24 cellular contexts compared by ENCODE assay signal in the genomic region with DNA sequence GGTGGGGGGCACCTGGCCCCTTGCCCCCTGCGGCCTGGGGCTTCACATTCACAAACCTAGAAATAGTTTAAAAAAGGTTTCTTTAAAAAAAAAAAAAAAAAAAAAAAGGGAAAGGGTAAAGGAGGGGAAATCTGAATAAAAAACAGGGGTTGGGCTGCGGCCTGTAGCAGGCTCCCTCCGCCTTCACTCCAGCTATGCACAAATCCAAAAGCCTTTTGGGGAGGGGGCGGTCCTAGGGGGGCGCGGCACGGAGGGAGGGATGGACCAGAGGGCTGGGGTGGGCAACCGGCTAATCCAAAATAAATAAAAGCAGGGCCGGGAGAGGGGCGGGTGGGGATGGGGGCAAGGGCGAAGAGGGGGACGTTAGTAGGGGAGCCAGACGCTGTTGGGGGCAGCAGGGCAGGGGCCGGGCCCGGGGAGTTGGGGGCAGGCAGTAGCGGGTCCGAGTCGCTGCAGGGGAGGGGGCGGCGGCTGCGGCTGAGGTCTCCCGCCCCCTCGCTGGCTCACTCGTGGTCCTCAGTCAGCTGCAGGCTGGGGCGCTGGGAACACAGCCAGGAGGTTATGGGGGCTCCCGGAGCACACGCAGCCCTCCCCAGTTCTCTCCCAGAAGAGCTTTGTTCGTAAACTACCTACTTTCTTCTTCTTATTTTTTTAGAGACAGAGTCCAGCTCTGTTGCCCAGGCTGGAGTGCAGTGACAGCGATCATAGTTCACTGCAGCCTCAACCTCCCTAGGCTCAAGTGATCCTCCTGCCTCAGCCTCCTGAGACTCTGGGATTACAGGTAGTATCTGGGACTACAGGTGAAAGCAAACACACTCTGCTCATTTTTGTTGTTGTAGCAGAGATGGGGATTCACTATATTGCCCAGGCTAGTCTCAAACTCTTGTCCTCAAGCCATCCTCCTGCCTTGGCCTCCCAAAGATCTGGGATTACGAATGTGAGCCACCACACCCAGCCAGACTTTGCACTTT. TPM values are rescaled to one million over a fixed set of nuclear protein-coding genes. Genes with fewer than 3 reads are reported as not detected.
DNase-seq lines count a peak whose midpoint lies in the region; ATAC-seq and TF ChIP-seq lines count a peak whose summit lies in the region.
"Had no signal": no experiment of that assay in that cellular context is flagged by ENCODE, and none has a peak within 500 bp of the region (broad histone marks: within the 10 kb centered on the region; RNA-seq: fewer than 3 reads in every experiment).

No MANE protein-coding gene starts in this region.

- POLR2A ChIA-PET in WTC11 (lab: Charles Lee), result no interaction called here

- H3K27me3 Mint-ChIP-seq in WTC11 (ENCODE audit: low read depth), result peaks cover 5% of the 10 kb centered on the region

- no peak for TF ChIP-seq EP300 in esophagus muscularis mucosa (IDR thresholded peaks at IDR 0.05)

- H3K36me3 Mint-ChIP-seq in WTC11, result peaks cover 23% of the 10 kb centered on the region

- CTCF ChIA-PET in WTC11 (lab: Charles Lee), result interaction anchor here (0.6 to 0.9 kb wide), 3 partner anchors 25 to 219 kb away, joined by 3 to 4 read pairs (median 3); no protein-coding TSS in a partner anchor

- peak; percentile 3 for DNase-seq in GM10266 (ENCODE audit: extremely low spot score)
- no peak for DNase-seq in WTC11 (ENCODE audit: low spot score)
- DNase-seq in left kidney (ENCODE audit: low read depth, low spot score), result peak; percentile 48
- no peak for DNase-seq in sciatic nerve (ENCODE audit: low spot score)
- no peak for DNase-seq in esophagus muscularis mucosa (ENCODE audit: extremely low spot score)
- no peak for DNase-seq in NCI-H2081 treated with DMSO at 0.1 percent for 48 hours (lab: John Stamatoyannopoulos, UW)
- DNase-seq: BE2C, EL, GF-D8, GM23248, NCI-H1092 treated with DMSO at 0.1 percent for 48 hours, NCI-H146, NCI-H2029, NCI-H226, NCI-H524, NCI-H82, SIG-M5, SK-N-SH had no signal

- H3K27me3 ChIP-seq in esophagus muscularis mucosa, result peaks cover 0 to 10% (median 0%) of the 10 kb centered on the region in 4 donors
- H3K27me3 ChIP-seq: BE2C had no signal

- H3K36me3 ChIP-seq in esophagus muscularis mucosa, result peaks cover 0 to 13% (median 0%) of the 10 kb centered on the region in 4 donors
- H3K36me3 ChIP-seq: BE2C had no signal

- no peak for TF ChIP-seq POLR2A in esophagus muscularis mucosa (IDR thresholded peaks at IDR 0.05; ENCODE audit: low read depth)

- H3K4me3 Mint-ChIP-seq in WTC11, result no peak overlapping the region

- no peak overlapping the region for H3K27ac Mint-ChIP-seq in WTC11

- no peak overlapping the region for H3K27ac ChIP-seq in esophagus muscularis mucosa (replicated peaks in 1 of 4)
- H3K27ac ChIP-seq: A549, GM23248, HL-60, KMS-11 had no signal

- TF ChIP-seq CTCF in GM10266 (IDR thresholded peaks at IDR 0.05; ENCODE audit: control insufficient read depth, insufficient read depth, low read depth, missing control alignments) (no peak), WTC11 (IDR thresholded peaks at IDR 0.05) (no peak), esophagus muscularis mucosa (IDR thresholded peaks at IDR 0.05) (no peak)

- intact Hi-C loops in sciatic nerve (cut with DNase I) (no loop called here), esophagus muscularis mucosa (cut with DNase I) (no loop called here)

- H3K4me3 ChIP-seq in esophagus muscularis mucosa, result no peak overlapping the region
- H3K4me3 ChIP-seq: A549, GM23248 had no signal

- peaks cover 12% of the 10 kb centered on the region for H3K9me3 Mint-ChIP-seq in WTC11

- ATAC-seq in WTC11 (peak; percentile 65), sciatic nerve (peak; percentile 29), HG03520 (IDR thresholded peaks at IDR 0.05; ENCODE audit: unreplicated experiment) (no peak)
- ATAC-seq: A549, HCT116 had no signal

- 58% methylated on average over 30 of the region's 30 CpGs for WGBS in esophagus muscularis mucosa

- H3K4me1 Mint-ChIP-seq in WTC11, result no peaks in the 10 kb centered on the region

- no peaks in the 10 kb centered on the region for H3K9me3 ChIP-seq in esophagus muscularis mucosa
- H3K9me3 ChIP-seq: BE2C, SK-N-SH had no signal

- H3K4me1 ChIP-seq in esophagus muscularis mucosa, result no peaks in the 10 kb centered on the region
- H3K4me1 ChIP-seq: A549, BE2C had no signal

TF ChIP-seq in WTC11, 78 proteins besides CTCF, POLR2A, EP300 and RAD21:
- TF ChIP-seq ZNF121 (CRISPR knock-in tag; IDR thresholded peaks at IDR 0.05) (no peak), GTF2I (CRISPR knock-in tag; conservative IDR thresholded peaks at IDR 0.05) (peak; percentile 62; the same call in 1 of the 2 replicates)

RNA-seq across cellular contexts. Expression of gene PLA2G1B, which starts 15.3 kb away (rescaled TPM):
- total RNA-seq in WTC11 (2021) (0.92 to 1.8 TPM (median 1.4 TPM) in 3 replicates), sciatic nerve (not detected), esophagus muscularis mucosa (not detected)
- total RNA-seq: GM23248, HT-29 had no signal

RNA-seq across cellular contexts. Expression of gene MSI1, which starts 26.1 kb away (rescaled TPM):
- total RNA-seq in WTC11 (2021) (64.5 to 71.9 TPM (median 71.5 TPM) in 3 replicates), sciatic nerve (2.2 TPM), esophagus muscularis mucosa (under 1 TPM in 3 of 4 donors, not detected in 1; 0.11 to 0.19 (median 0.17) TPM)
- total RNA-seq: GM23248, HT-29 had no signal

RNA-seq across cellular contexts. Expression of gene SIRT4, which starts 40.7 kb away (rescaled TPM):
- 2.1 to 4.3 TPM (median 2.8 TPM) in 3 replicates for total RNA-seq in WTC11 (2021)
- total RNA-seq in sciatic nerve, result 0.76 TPM
- total RNA-seq in esophagus muscularis mucosa, result 1 to 10 TPM in 3 of 4 donors, under 1 TPM in 1; 0.66 to 2.3 (median 2.1) TPM
- total RNA-seq: GM23248 had no signal

RNA-seq across cellular contexts. Expression of gene RNU4-1, which starts 49.8 kb away (rescaled TPM):
- total RNA-seq in WTC11 (2021) (2,196 to 2,477 TPM (median 2,436 TPM) in 3 replicates), sciatic nerve (1,748 TPM), esophagus muscularis mucosa (under 1 TPM in 2 of 4 donors, not detected in 2; under 0.01 TPM)
- total RNA-seq: GM23248 had no signal

RNA-seq across cellular contexts. Expression of gene RNU4-2, which starts 51.1 kb away (rescaled TPM):
- 2,632 to 2,764 TPM (median 2,673 TPM) in 3 replicates for total RNA-seq in WTC11 (2021)
- 15,390 TPM for total RNA-seq in sciatic nerve
- under 1 TPM in 2 of 4 donors, not detected in 2; under 0.01 TPM for total RNA-seq in esophagus muscularis mucosa

Comparison
In these comparisons a context has a peak if more than half of its experiments do, and no peak if none do; other contexts are left out.
1. DNase-seq: peak in GM10266 (single experiment) and left kidney (single experiment); none in WTC11 (single experiment), sciatic nerve (single experiment), esophagus muscularis mucosa (single experiment) and NCI-H2081 treated with DMSO at 0.1 percent for 48 hours (single experiment).
2. RNA of gene MSI1, which starts 26.1 kb away (total RNA-seq): 64.5 to 71.9 TPM in WTC11; 2.2 TPM in sciatic nerve (single experiment) and 0.11 to 0.19 TPM in esophagus muscularis mucosa; every median in the first group is over 10 times any median in the second.